8 cellular contexts compared by ENCODE assay signal in the genomic region with DNA sequence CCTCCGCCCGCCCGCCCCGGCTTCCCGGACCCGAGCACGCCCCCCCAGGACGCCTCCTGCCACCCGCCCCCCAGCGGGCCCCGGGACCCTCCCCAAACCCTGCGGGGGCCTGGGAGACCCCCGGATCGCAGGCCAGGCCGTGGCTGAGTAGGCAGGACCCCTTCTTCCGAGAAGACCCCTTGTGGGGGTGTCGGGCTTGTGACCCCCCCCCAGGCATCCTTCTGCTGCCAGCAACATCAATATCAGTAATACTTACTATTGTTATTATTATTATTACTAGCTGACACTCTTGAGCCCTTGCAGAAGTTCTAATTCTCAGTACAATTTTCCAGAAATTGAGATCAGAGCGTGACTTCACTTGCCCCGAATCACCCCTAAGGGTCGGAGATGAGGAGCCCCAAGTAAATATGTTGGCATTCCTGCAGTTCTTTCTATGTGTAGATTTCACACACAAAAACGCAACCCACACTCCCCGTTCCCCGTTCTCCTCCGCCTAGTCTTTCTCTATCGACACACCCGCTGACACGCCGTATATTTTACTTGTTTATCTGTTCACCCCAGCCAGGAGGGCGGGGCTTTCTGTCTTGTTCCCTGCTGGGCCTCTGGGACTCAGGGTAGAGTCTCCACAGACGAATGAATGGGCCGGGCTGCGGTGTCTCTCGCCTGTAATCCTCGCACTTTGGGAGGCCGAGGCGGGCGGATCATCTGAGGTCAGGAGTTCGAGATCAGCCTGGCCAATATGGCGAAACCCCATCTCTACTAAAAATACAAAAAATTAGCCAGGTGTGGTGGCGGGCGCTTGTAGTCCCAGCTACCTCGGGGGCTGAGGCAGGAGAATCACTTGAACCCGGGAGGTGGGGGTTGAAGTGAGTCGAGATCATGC. TPM values are rescaled to one million over a fixed set of nuclear protein-coding genes. Genes with fewer than 3 reads are reported as not detected.
DNase-seq lines count a peak whose midpoint lies in the region; ATAC-seq lines count a peak whose summit lies in the region.

No MANE protein-coding gene starts in this region.

- POLR2A ChIA-PET in activated naive CD8-positive, alpha-beta T cell treated with anti-CD3 and anti-CD28 coated beads, Interleukin-2, amount 10 ng/mL, durations not matched to agents 7 days and 5 days (lab: Charles Lee): interaction anchor here (0.7 to 1.3 kb wide), 2 partner anchors 13 to 42 kb away, joined by 3 read pairs; no protein-coding TSS in a partner anchor

- peaks cover 14% of the 10 kb centered on the region for H3K27me3 Mint-ChIP-seq in activated naive CD8-positive, alpha-beta T cell treated with anti-CD3 and anti-CD28 coated beads, Interleukin-2, amount 10 ng/mL, durations not matched to agents 7 days and 5 days

- H3K4me3 Mint-ChIP-seq in activated naive CD8-positive, alpha-beta T cell treated with anti-CD3 and anti-CD28 coated beads, Interleukin-2, amount 10 ng/mL, durations not matched to agents 7 days and 5 days: peak overlapping the region; percentile 67

- H3K27ac Mint-ChIP-seq in activated naive CD8-positive, alpha-beta T cell treated with anti-CD3 and anti-CD28 coated beads, Interleukin-2, amount 10 ng/mL, durations not matched to agents 7 days and 5 days: no peak overlapping the region

- peaks cover 7% of the 10 kb centered on the region for H3K4me1 Mint-ChIP-seq in activated naive CD8-positive, alpha-beta T cell treated with anti-CD3 and anti-CD28 coated beads, Interleukin-2, amount 10 ng/mL, durations not matched to agents 7 days and 5 days

- DNase-seq in CD1c-positive myeloid dendritic cell (ENCODE audit: extremely low spot score) (peak; percentile 51), LHCN-M2 (ENCODE audit: low read depth) (peak; percentile 56), SHP77 treated with DMSO at 0.1 percent for 48 hours (lab: John Stamatoyannopoulos, UW) (peak; percentile 54), left cardiac atrium (peak; percentile 86), retina (peak; percentile 85), GOT3 (lab: John Stamatoyannopoulos, UW) (no peak)
- no peak for DNase-seq in activated naive CD8-positive, alpha-beta T cell treated with anti-CD3 and anti-CD28 coated beads, Interleukin-2, amount 10 ng/mL, durations not matched to agents 7 days and 5 days

- intact Hi-C loops in left cardiac atrium (cut with DNase I): no loop called here

- no peaks in the 10 kb centered on the region for H3K9me3 Mint-ChIP-seq in activated naive CD8-positive, alpha-beta T cell treated with anti-CD3 and anti-CD28 coated beads, Interleukin-2, amount 10 ng/mL, durations not matched to agents 7 days and 5 days

- no peaks in the 10 kb centered on the region for H3K36me3 Mint-ChIP-seq in activated naive CD8-positive, alpha-beta T cell treated with anti-CD3 and anti-CD28 coated beads, Interleukin-2, amount 10 ng/mL, durations not matched to agents 7 days and 5 days

- peak; percentile 67 for ATAC-seq in activated naive CD8-positive, alpha-beta T cell treated with anti-CD3 and anti-CD28 coated beads, Interleukin-2, amount 10 ng/mL, durations not matched to agents 7 days and 5 days (ENCODE audit: low read depth)
- peak; percentile 78 to 80 for ATAC-seq in left cardiac atrium
- ATAC-seq in GM19452 (IDR thresholded peaks at IDR 0.05; ENCODE audit: unreplicated experiment): no peak

RNA-seq across cellular contexts. Expression of a gene that starts 14.7 kb away (rescaled TPM):
- total RNA-seq in LHCN-M2 (2014; rRNA removed) (257 and 316 TPM in 2 replicates), left cardiac atrium (100 to 1,000 TPM; 698 to 715 TPM)
- polyA plus RNA-seq in LHCN-M2 (2012): 436 TPM
- total RNA-seq in activated naive CD8-positive, alpha-beta T cell treated with anti-CD3 and anti-CD28 coated beads, Interleukin-2, amount 10 ng/mL, durations not matched to agents 7 days and 5 days: 100 to 1,000 TPM; 697 to 718 TPM

RNA-seq across cellular contexts. Expression of a gene that starts 18.5 kb away (rescaled TPM):
- 0.69 and 2.4 TPM in 2 replicates for total RNA-seq in LHCN-M2 (2014; rRNA removed)
- polyA plus RNA-seq in LHCN-M2 (2012): 0.44 TPM
- 1 to 10 TPM; 3.9 to 5.0 TPM for total RNA-seq in activated naive CD8-positive, alpha-beta T cell treated with anti-CD3 and anti-CD28 coated beads, Interleukin-2, amount 10 ng/mL, durations not matched to agents 7 days and 5 days
- total RNA-seq in left cardiac atrium: 10 to 100 TPM; 61.0 to 66.7 TPM

RNA-seq across cellular contexts. Expression of a gene that starts 46.6 kb away (rescaled TPM):
- total RNA-seq in LHCN-M2 (2014; rRNA removed): 80.7 and 81.2 TPM in 2 replicates
- 63.8 TPM for polyA plus RNA-seq in LHCN-M2 (2012)
- under 1 TPM; 0.44 to 0.71 TPM for total RNA-seq in activated naive CD8-positive, alpha-beta T cell treated with anti-CD3 and anti-CD28 coated beads, Interleukin-2, amount 10 ng/mL, durations not matched to agents 7 days and 5 days
- 10 to 100 TPM; 55.1 to 64.3 TPM for total RNA-seq in left cardiac atrium

Comparison
In these comparisons a context has a peak if more than half of its experiments do, and no peak if none do; other contexts are left out.
1. DNase-seq: peak in CD1c-positive myeloid dendritic cell (single experiment), LHCN-M2 (single experiment), SHP77 treated with DMSO at 0.1 percent for 48 hours (single experiment), left cardiac atrium (single experiment) and retina (single experiment); none in activated naive CD8-positive, alpha-beta T cell treated with anti-CD3 and anti-CD28 coated beads, Interleukin-2, amount 10 ng/mL, durations not matched to agents 7 days and 5 days (single experiment) and GOT3 (single experiment).
2. RNA of a gene that starts 18.5 kb away (total RNA-seq): 61.0 to 66.7 TPM in left cardiac atrium; 3.9 to 5.0 TPM in activated naive CD8-positive, alpha-beta T cell treated with anti-CD3 and anti-CD28 coated beads, Interleukin-2, amount 10 ng/mL, durations not matched to agents 7 days and 5 days and 0.69 to 2.4 TPM in LHCN-M2; every median in the first group is over 10 times any median in the second.
3. RNA of a gene that starts 46.6 kb away (total RNA-seq): 80.7 to 81.2 TPM in LHCN-M2 and 55.1 to 64.3 TPM in left cardiac atrium; 0.44 to 0.71 TPM in activated naive CD8-positive, alpha-beta T cell treated with anti-CD3 and anti-CD28 coated beads, Interleukin-2, amount 10 ng/mL, durations not matched to agents 7 days and 5 days; every median in the first group is over 10 times any median in the second.